Comparison of ENCODE assay signal across 18 cellular contexts in genomic region chr3:56864886-56865527, GRCh38.
A peak's percentile ranks its signal among the peaks of the same experiment; 100 is the strongest.
DNase-seq lines count a peak whose midpoint lies in the region; ATAC-seq and TF ChIP-seq lines count a peak whose summit lies in the region.
"Had no signal": no experiment of that assay in that cellular context is flagged by ENCODE, and none has a peak within 500 bp of the region (broad histone marks: within the 10 kb centered on the region; RNA-seq: fewer than 3 reads in every experiment).

No MANE protein-coding gene starts in this region.

- DNase-seq in T-helper 2 cell treated with Interferon-gamma antibody and Interleukin-4, amounts not matched to agents 5 μg/mL and 100 μg/mL, for 36 hours (ENCODE audit: low spot score), result no peak
- DNase-seq in T-helper 2 cell, result no peak
- no peak for DNase-seq in CD4-positive, alpha-beta T cell
- DNase-seq in activated naive CD8-positive, alpha-beta T cell treated with anti-CD3 and anti-CD28 coated beads for 36 hours, result no peak
- no peak for DNase-seq in NCI-H1930 (lab: John Stamatoyannopoulos, UW)
- no peak for DNase-seq in CD14-positive monocyte (ENCODE audit: low spot score)
- DNase-seq: DMS53, HCEC 1CT, NCI-H1417, NCI-H2029, NCI-H2171 treated with DMSO at 0.1 percent for 48 hours, NCI-H524, Peyer's patch had no signal

- H3K4me3 Mint-ChIP-seq in T-helper 2 cell treated with Interferon-gamma antibody and Interleukin-4, amounts not matched to agents 5 μg/mL and 100 μg/mL, for 36 hours, result no peak overlapping the region
- H3K4me3 Mint-ChIP-seq in CD4-positive, alpha-beta T cell, result no peak overlapping the region
- H3K4me3 Mint-ChIP-seq in activated naive CD8-positive, alpha-beta T cell treated with anti-CD3 and anti-CD28 coated beads for 36 hours, result no peak overlapping the region
- H3K4me3 Mint-ChIP-seq in nephron (no peak overlapping the region), CD14-positive monocyte (no peak overlapping the region)
- H3K4me3 Mint-ChIP-seq: IgD-negative memory B cell had no signal

- H3K27ac ChIP-seq in CD4-positive, alpha-beta T cell (ENCODE audit: low read depth, low read length), result peak overlapping the region; percentile 38
- H3K27ac ChIP-seq: 22Rv1; BLaER1 treated with 17β-estradiol and CSF1 and Interleukin-3, amounts not matched to agents 10 nM and 100 nM; Peyer's patch had no signal

- intact Hi-C loops in CD4-positive, alpha-beta T cell (cut with DNase I, micrococcal nuclease), result loop anchor here in 1 of 2 experiments (10.0 kb wide), 1 partner anchor 50 kb away; no protein-coding TSS in a partner anchor
- intact Hi-C loops in CD14-positive monocyte (cut with micrococcal nuclease), result no loop called here

- H3K27me3 Mint-ChIP-seq in T-helper 2 cell treated with Interferon-gamma antibody and Interleukin-4, amounts not matched to agents 5 μg/mL and 100 μg/mL, for 36 hours (ENCODE audit: low read depth), result no peaks in the 10 kb centered on the region
- no peaks in the 10 kb centered on the region for H3K27me3 Mint-ChIP-seq in CD4-positive, alpha-beta T cell
- no peaks in the 10 kb centered on the region for H3K27me3 Mint-ChIP-seq in activated naive CD8-positive, alpha-beta T cell treated with anti-CD3 and anti-CD28 coated beads for 36 hours
- H3K27me3 Mint-ChIP-seq in nephron (ENCODE audit: low read depth), result no peaks in the 10 kb centered on the region
- peaks cover 3 to 6% (median 4%) of the 10 kb centered on the region in 3 donors for H3K27me3 Mint-ChIP-seq in CD14-positive monocyte (ENCODE audit: low read depth in 3 of 3)

- TF ChIP-seq CTCF in CD4-positive, alpha-beta T cell (IDR thresholded peaks at IDR 0.05), result no peak
- no peak for TF ChIP-seq CTCF in nephron (IDR thresholded peaks at IDR 0.05; ENCODE audit: unreplicated experiment in 3 of 3)
- TF ChIP-seq CTCF in CD14-positive monocyte (IDR thresholded peaks at IDR 0.05), result no peak

- CTCF ChIA-PET in CD4-positive, alpha-beta T cell (lab: Charles Lee), result interaction anchor here (0.6 kb wide), 1 partner anchor 168 kb away, joined by 3 read pairs; no protein-coding TSS in a partner anchor

- H3K4me1 Mint-ChIP-seq in T-helper 2 cell treated with Interferon-gamma antibody and Interleukin-4, amounts not matched to agents 5 μg/mL and 100 μg/mL, for 36 hours (ENCODE audit: low read depth), result peaks cover 58% of the 10 kb centered on the region
- H3K4me1 Mint-ChIP-seq in CD4-positive, alpha-beta T cell (ENCODE audit: low read depth), result peaks cover 80% of the 10 kb centered on the region
- peaks cover 75% of the 10 kb centered on the region for H3K4me1 Mint-ChIP-seq in activated naive CD8-positive, alpha-beta T cell treated with anti-CD3 and anti-CD28 coated beads for 36 hours
- peaks cover 49% of the 10 kb centered on the region for H3K4me1 Mint-ChIP-seq in nephron
- H3K4me1 Mint-ChIP-seq in CD14-positive monocyte, result peaks cover 4% of the 10 kb centered on the region

- no peaks in the 10 kb centered on the region for H3K27me3 ChIP-seq in CD4-positive, alpha-beta T cell (ENCODE audit: control insufficient read depth, insufficient read depth, low read length)
- H3K27me3 ChIP-seq: BLaER1 treated with 17β-estradiol and CSF1 and Interleukin-3, amounts not matched to agents 10 nM and 100 nM; Peyer's patch had no signal

- peak; percentile 64 for ATAC-seq in CD4-positive, alpha-beta T cell (ENCODE audit: poor library complexity)
- ATAC-seq in HG03442 (IDR thresholded peaks at IDR 0.05; ENCODE audit: unreplicated experiment), result no peak

- no peaks in the 10 kb centered on the region for H3K9me3 ChIP-seq in CD4-positive, alpha-beta T cell (ENCODE audit: control insufficient read depth, low read length)
- H3K9me3 ChIP-seq: BLaER1 treated with 17β-estradiol and CSF1 and Interleukin-3, amounts not matched to agents 10 nM and 100 nM; Peyer's patch had no signal

- H3K27ac Mint-ChIP-seq in T-helper 2 cell treated with Interferon-gamma antibody and Interleukin-4, amounts not matched to agents 5 μg/mL and 100 μg/mL, for 36 hours, result peak overlapping the region; percentile 11
- H3K27ac Mint-ChIP-seq in CD4-positive, alpha-beta T cell, result peak overlapping the region; percentile 57
- H3K27ac Mint-ChIP-seq in activated naive CD8-positive, alpha-beta T cell treated with anti-CD3 and anti-CD28 coated beads for 36 hours, result peak overlapping the region; percentile 35
- H3K27ac Mint-ChIP-seq in nephron (peak overlapping the region; percentile 74 to 96 (median 84)), CD14-positive monocyte (no peak overlapping the region)
- H3K27ac Mint-ChIP-seq: IgD-negative memory B cell had no signal

- peaks cover 6% of the 10 kb centered on the region for H3K9me3 Mint-ChIP-seq in T-helper 2 cell treated with Interferon-gamma antibody and Interleukin-4, amounts not matched to agents 5 μg/mL and 100 μg/mL, for 36 hours
- H3K9me3 Mint-ChIP-seq in CD4-positive, alpha-beta T cell, result no peaks in the 10 kb centered on the region
- peaks cover 6% of the 10 kb centered on the region for H3K9me3 Mint-ChIP-seq in activated naive CD8-positive, alpha-beta T cell treated with anti-CD3 and anti-CD28 coated beads for 36 hours
- no peaks in the 10 kb centered on the region for H3K9me3 Mint-ChIP-seq in nephron
- H3K9me3 Mint-ChIP-seq in CD14-positive monocyte, result peaks cover 0 to 1% (median 0%) of the 10 kb centered on the region in 7 donors

- POLR2A ChIA-PET in CD4-positive, alpha-beta T cell (lab: Charles Lee), result interaction anchor here (1.2 to 2.5 kb wide), 3 partner anchors 13 to 52 kb away, joined by 3 to 7 read pairs (median 4); no protein-coding TSS in a partner anchor

- H3K36me3 Mint-ChIP-seq in T-helper 2 cell treated with Interferon-gamma antibody and Interleukin-4, amounts not matched to agents 5 μg/mL and 100 μg/mL, for 36 hours (ENCODE audit: low read depth), result peaks cover 14% of the 10 kb centered on the region
- no peaks in the 10 kb centered on the region for H3K36me3 Mint-ChIP-seq in CD4-positive, alpha-beta T cell (ENCODE audit: low read depth)
- H3K36me3 Mint-ChIP-seq in activated naive CD8-positive, alpha-beta T cell treated with anti-CD3 and anti-CD28 coated beads for 36 hours, result peaks cover 17% of the 10 kb centered on the region
- no peaks in the 10 kb centered on the region for H3K36me3 Mint-ChIP-seq in nephron (ENCODE audit: low read depth)
- no peaks in the 10 kb centered on the region for H3K36me3 Mint-ChIP-seq in CD14-positive monocyte

Comparison
In these comparisons a context has a peak if more than half of its experiments do, and no peak if none do; other contexts are left out.
1. H3K27ac Mint-ChIP-seq: peak in T-helper 2 cell treated with Interferon-gamma antibody and Interleukin-4, amounts not matched to agents 5 μg/mL and 100 μg/mL, for 36 hours (single experiment), CD4-positive, alpha-beta T cell (single experiment), activated naive CD8-positive, alpha-beta T cell treated with anti-CD3 and anti-CD28 coated beads for 36 hours (single experiment) and nephron (3 of 3); none in CD14-positive monocyte (0 of 7).